ENCODE assay signal across 25 cellular contexts in genomic region chr2:69428981-69429380, GRCh38.
"Had no signal": no experiment of that assay in that cellular context is flagged by ENCODE, and none has a peak within 500 bp of the region (broad histone marks: within the 10 kb centered on the region; RNA-seq: fewer than 3 reads in every experiment).

No MANE protein-coding gene starts in this region.

- DNase-seq: activated CD4-positive, alpha-beta T cell treated with anti-CD3 and anti-CD28 coated beads, Interleukin-2, amount 10 ng/mL, durations not matched to agents 7 days and 5 days; activated CD8-positive, alpha-beta memory T cell treated with anti-CD3 and anti-CD28 coated beads, Interleukin-2, amount 50 U/mL, for 48 hours; activated effector memory CD4-positive, alpha-beta T cell treated with anti-CD3 and anti-CD28 coated beads, Interleukin-2, amount 50 U/mL, for 16 hours; activated T-cell treated with anti-CD3 and anti-CD28 coated beads, Interleukin-2, amount 50 U/mL, for 48 hours; amniotic stem cell; effector memory CD8-positive, alpha-beta T cell; foreskin fibroblast; hippocampal formation; islet precursor cell; midbrain; nephron progenitor cell; occipital lobe; stimulated activated CD4-positive, alpha-beta T cell treated with anti-CD3 and anti-CD28 coated beads, Interleukin-12 subunit alpha, Interleukin-12 subunit beta, amount 100 ng/mL, for 4 hours; stimulated activated CD4-positive, alpha-beta T cell treated with anti-CD3 and anti-CD28 coated beads, Interleukin-1b, Interleukin-23, amount 100 ng/mL, for 48 hours; stimulated activated naive CD4-positive, alpha-beta T cell treated with Interleukin-2 at 50 U/mL for 16 hours; T-helper 1 cell; T-helper 9 cell; transverse colon had no signal

- H3K4me1 Mint-ChIP-seq: activated CD4-positive, alpha-beta T cell treated with anti-CD3 and anti-CD28 coated beads, Interleukin-2, amount 10 ng/mL, durations not matched to agents 7 days and 5 days; nephron progenitor cell had no signal

- H3K27me3 ChIP-seq: right atrium auricular region, suprapubic skin, transverse colon, vagina had no signal

- H3K27ac ChIP-seq: right atrium auricular region, suprapubic skin, transverse colon, vagina had no signal

- H3K4me3 Mint-ChIP-seq: activated CD4-positive, alpha-beta T cell treated with anti-CD3 and anti-CD28 coated beads, Interleukin-2, amount 10 ng/mL, durations not matched to agents 7 days and 5 days; activated naive CD8-positive, alpha-beta T cell; effector memory CD8-positive, alpha-beta T cell; nephron progenitor cell had no signal

- H3K9me3 ChIP-seq: right atrium auricular region, suprapubic skin, transverse colon, vagina had no signal

- H3K36me3 Mint-ChIP-seq: activated naive CD8-positive, alpha-beta T cell had no signal

- H3K4me1 ChIP-seq: right atrium auricular region, vagina had no signal

- H3K27me3 Mint-ChIP-seq: activated CD4-positive, alpha-beta T cell treated with anti-CD3 and anti-CD28 coated beads, Interleukin-2, amount 10 ng/mL, durations not matched to agents 7 days and 5 days; activated naive CD8-positive, alpha-beta T cell; effector memory CD8-positive, alpha-beta T cell; progenitor cell of endocrine pancreas had no signal

- H3K27ac Mint-ChIP-seq: activated CD4-positive, alpha-beta T cell treated with anti-CD3 and anti-CD28 coated beads, Interleukin-2, amount 10 ng/mL, durations not matched to agents 7 days and 5 days; activated naive CD8-positive, alpha-beta T cell; nephron progenitor cell; progenitor cell of endocrine pancreas had no signal

- H3K4me3 ChIP-seq: right atrium auricular region, suprapubic skin, transverse colon, vagina had no signal

- H3K9me3 Mint-ChIP-seq: activated CD4-positive, alpha-beta T cell treated with anti-CD3 and anti-CD28 coated beads, Interleukin-2, amount 10 ng/mL, durations not matched to agents 7 days and 5 days; effector memory CD8-positive, alpha-beta T cell; nephron progenitor cell had no signal

- ATAC-seq: activated CD4-positive, CD25-positive, alpha-beta regulatory T cell treated with anti-CD3 and anti-CD28 coated beads, Interleukin-2, amount 50 U/mL, for 24 hours; effector memory CD8-positive, alpha-beta T cell; left lobe of liver had no signal
